ENCODE assay signal across 1 cellular context in genomic region chr19:48445256-48445605, GRCh38.
TF ChIP-seq lines count a peak whose summit lies in the region.

No MANE protein-coding gene starts in this region.

TF ChIP-seq in SK-N-SH, 30 proteins besides CTCF, POLR2A, EP300 and RAD21 (continued from another document):
- no peak for TF ChIP-seq USF2 (IDR thresholded peaks at IDR 0.05; ENCODE audit: borderline replicate concordance, low read depth, low read length)
- TF ChIP-seq TCF12 (IDR thresholded peaks at IDR 0.05): peak; percentile 39
- no peak for TF ChIP-seq ZBTB33 (IDR thresholded peaks at IDR 0.05; ENCODE audit: borderline replicate concordance, low read depth)
- no peak for TF ChIP-seq NFIC (IDR thresholded peaks at IDR 0.05; ENCODE audit: borderline replicate concordance)
- peak; percentile 52; the same call in 1 of the 2 replicates for TF ChIP-seq TAF1 (IDR thresholded peaks at IDR 0.05; ENCODE audit: borderline replicate concordance, low read depth, low read length)
- TF ChIP-seq RFX5 (IDR thresholded peaks at IDR 0.05; ENCODE audit: low read length): 0 out of 2 replicates have a peak, but pooled peaks have one; percentile 28
- TF ChIP-seq FOXJ3 (CRISPR knock-in tag; IDR thresholded peaks at IDR 0.05): no peak
- TF ChIP-seq, protein P1, sequence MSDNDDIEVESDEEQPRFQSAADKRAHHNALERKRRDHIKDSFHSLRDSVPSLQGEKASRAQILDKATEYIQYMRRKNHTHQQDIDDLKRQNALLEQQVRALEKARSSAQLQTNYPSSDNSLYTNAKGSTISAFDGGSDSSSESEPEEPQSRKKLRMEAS (IDR thresholded peaks at IDR 0.05; ENCODE audit: low read depth): 0 out of 2 replicates have a peak, but pooled peaks have one; percentile 26
- TF ChIP-seq FOXM1 (IDR thresholded peaks at IDR 0.05; ENCODE audit: low read depth): no peak
- TF ChIP-seq ELF1 (IDR thresholded peaks at IDR 0.05): no peak
- no peak for TF ChIP-seq YY1 (IDR thresholded peaks at IDR 0.05; ENCODE audit: low read depth)
- TF ChIP-seq SMC3 (IDR thresholded peaks at IDR 0.05; ENCODE audit: low read depth, low read length): peak; percentile 28; the same call in 1 of the 2 replicates
- TF ChIP-seq PBX3 (IDR thresholded peaks at IDR 0.05): peak; percentile 19; the same call in 1 of the 2 replicates
- no peak for TF ChIP-seq GABPA (IDR thresholded peaks at IDR 0.05; ENCODE audit: low read depth)
- no peak for TF ChIP-seq FOSL2 (IDR thresholded peaks at IDR 0.05; ENCODE audit: borderline replicate concordance, low read depth)
- 0 out of 2 replicates have a peak, but pooled peaks have one; percentile 56 for TF ChIP-seq SIN3A (IDR thresholded peaks at IDR 0.05; ENCODE audit: borderline replicate concordance, low read depth, low read length)
- TF ChIP-seq CHD2 (IDR thresholded peaks at IDR 0.05; ENCODE audit: low read length, partially characterized antibody): no peak
- no peak for TF ChIP-seq MEF2A (IDR thresholded peaks at IDR 0.05; ENCODE audit: borderline replicate concordance, low read depth)
- TF ChIP-seq POLR2AphosphoS5 (IDR thresholded peaks at IDR 0.05; ENCODE audit: low read depth, low read length): peak; percentile 54
